Comparison of ENCODE assay signal across 17 cellular contexts in genomic region chr12:37543131-37543965, GRCh38.
"Had no signal": no experiment of that assay in that cellular context is flagged by ENCODE, and none has a peak within 500 bp of the region (broad histone marks: within the 10 kb centered on the region; RNA-seq: fewer than 3 reads in every experiment).

No MANE protein-coding gene starts in this region.

- DNase-seq: activated CD4-positive, alpha-beta T cell treated with anti-CD3 and anti-CD28 coated beads, Interleukin-2, amount 10 ng/mL, durations not matched to agents 24 days and 14 days; activated CD4-positive, CD25-positive, alpha-beta regulatory T cell; activated CD8-positive, alpha-beta memory T cell treated with anti-CD3 and anti-CD28 coated beads, Interleukin-2, amount 50 U/mL, for 48 hours; activated gamma-delta T cell treated with Interleukin-2 at 50 U/mL for 16 hours; amygdala; cortex of kidney; effector memory CD4-positive, alpha-beta T cell; foreskin keratinocyte; kidney glomerular epithelial cell; left ventricle myocardium superior; mucosa of descending colon; naive thymus-derived CD4-positive, alpha-beta T cell; retina; stimulated activated CD4-positive, alpha-beta T cell treated with anti-CD3 and anti-CD28 coated beads, Interleukin-4, amount 100 ng/mL, for 1 hour; stimulated activated naive B cell treated with anti-CD40 and anti-IgM and Interleukin-4, amounts not matched to agents 10 μg/mL and 1 μg/mL and 100 μg/mL, for 72 hours; tibial artery had no signal

- H3K9me3 ChIP-seq: tibial artery, vagina had no signal

- H3K4me1 ChIP-seq: foreskin keratinocyte, tibial artery, vagina had no signal

- H3K27ac ChIP-seq: foreskin keratinocyte, tibial artery, vagina had no signal

- H3K36me3 ChIP-seq: tibial artery, vagina had no signal

- H3K27me3 ChIP-seq: foreskin keratinocyte, tibial artery, vagina had no signal

- H3K4me3 ChIP-seq: mucosa of descending colon, tibial artery, vagina had no signal
